ENCODE assay signal across 24 cellular contexts in genomic region chr2:128622916-128623620, GRCh38.
A peak's percentile ranks its signal among the peaks of the same experiment; 100 is the strongest.
DNase-seq lines count a peak whose midpoint lies in the region; ATAC-seq, FAIRE-seq and TF ChIP-seq lines count a peak whose summit lies in the region.
"Had no signal": no experiment of that assay in that cellular context is flagged by ENCODE, and none has a peak within 500 bp of the region (broad histone marks: within the 10 kb centered on the region; RNA-seq: fewer than 3 reads in every experiment).

No MANE protein-coding gene starts in this region.

- FAIRE-seq in HTR-8/SVneo (lab: Jason Lieb, UNC) (peak; percentile 74), H1 (lab: Jason Lieb, UNC) (no peak)
- FAIRE-seq: A549, endothelial cell of umbilical vein, HepG2 had no signal

- no TSS peak for BruUV-seq in A673 (replicated peaks; lab: Mats Ljungman, UMichigan)

- TF ChIP-seq POLR2A in H1 (IDR thresholded peaks at IDR 0.05; ENCODE audit: control extremely low read depth in 1 of 2, low read depth in 2 of 2, low read length in 2 of 2) = no peak

- H3K36me3 Mint-ChIP-seq in HFFc6 (ENCODE audit: low read depth) = no peaks in the 10 kb centered on the region
- H3K36me3 Mint-ChIP-seq: activated CD4-positive, alpha-beta memory T cell treated with anti-CD3 and anti-CD28 coated beads for 36 hours; activated naive CD8-positive, alpha-beta T cell treated with anti-CD3 and anti-CD28 coated beads for 36 hours; natural killer cell treated with Interleukin-12 subunit alpha and Interleukin-12 subunit beta and Interleukin-15 and Interleukin-18, amount 100 ng/mL, for 72 hours had no signal

- H4K91ac ChIP-seq in H1 (replicated peaks; ENCODE audit: insufficient read length, low read length) = no peak overlapping the region

- H3K9me3 ChIP-seq in A673 (ENCODE audit: low read depth, low read length, poor library complexity, severe bottlenecking) (no peaks in the 10 kb centered on the region), H1 (ENCODE audit: insufficient read depth in 2 of 2, low read depth in 1 of 2, low read length in 1 of 2) (peaks cover 5 to 8% of the 10 kb centered on the region in 2 experiments; a peak in 3 of 4 replicates), osteoblast (ENCODE audit: low read depth, low read length) (no peaks in the 10 kb centered on the region)
- H3K9me3 ChIP-seq: A549, Caco-2, right lobe of liver had no signal

- peak overlapping the region; percentile 54; the same call in 1 of the 2 replicates for H2BK15ac ChIP-seq in H1 (ENCODE audit: low read length)

- H3K36me3 ChIP-seq in A673 (ENCODE audit: insufficient read depth, low read length, poor library complexity, severe bottlenecking) (no peaks in the 10 kb centered on the region), H1 (ENCODE audit: control insufficient read depth in 2 of 4, insufficient read depth in 4 of 4, low read length in 3 of 4) (no peaks in the 10 kb centered on the region), osteoblast (ENCODE audit: insufficient read depth, low read length) (no peaks in the 10 kb centered on the region), H7 (replicated peaks; ENCODE audit: control insufficient read depth, insufficient read depth, low read length) (no peaks in the 10 kb centered on the region)
- H3K36me3 ChIP-seq: right lobe of liver had no signal

- H3K23me2 ChIP-seq in H1 (ENCODE audit: low read depth, low read length) = no peaks in the 10 kb centered on the region

- CTCF ChIA-PET in A673 (lab: Charles Lee) (no interaction called here), H1 (lab: Charles Lee; ENCODE audit: partially characterized antibody) (interaction anchor here (1.3 kb wide), 1 partner anchor 21 kb away, joined by 3 read pairs; no protein-coding TSS in a partner anchor)

- H2BK20ac ChIP-seq in H1 (ENCODE audit: low read length) = peak overlapping the region; percentile 84; the same call in 1 of the 2 replicates

- no peak overlapping the region for H3K23ac ChIP-seq in H1 (ENCODE audit: insufficient read length)

- H3K27ac Mint-ChIP-seq in HFFc6 = no peak overlapping the region
- H3K27ac Mint-ChIP-seq: activated CD4-positive, alpha-beta memory T cell treated with anti-CD3 and anti-CD28 coated beads for 36 hours; activated naive CD8-positive, alpha-beta T cell treated with anti-CD3 and anti-CD28 coated beads for 36 hours; natural killer cell treated with Interleukin-12 subunit alpha and Interleukin-12 subunit beta and Interleukin-15 and Interleukin-18, amount 100 ng/mL, for 72 hours; type B pancreatic cell had no signal

- H3K27ac ChIP-seq in A673 (ENCODE audit: low read depth, low read length, poor library complexity, severe bottlenecking) = peak overlapping the region; percentile 65
- H3K27ac ChIP-seq in H1 (ENCODE audit: low read depth, low read length) = no peak overlapping the region
- H3K27ac ChIP-seq in osteoblast (ENCODE audit: low read depth, low read length) = no peak overlapping the region
- H3K27ac ChIP-seq: A549, right lobe of liver had no signal

- H3K79me2 ChIP-seq in H1 (ENCODE audit: control insufficient read depth in 1 of 2, insufficient read depth in 2 of 2, low read length in 2 of 2) (no peaks in the 10 kb centered on the region), osteoblast (ENCODE audit: insufficient read depth, low read length) (no peaks in the 10 kb centered on the region)

- TF ChIP-seq CTCF in A673 (conservative IDR thresholded peaks at IDR 0.05; ENCODE audit: low read depth, low read length) = no peak
- TF ChIP-seq CTCF in H1 (IDR thresholded peaks at IDR 0.05; ENCODE audit: control extremely low read depth in 1 of 3, insufficient read depth in 1 of 3, low read depth in 1 of 3, low read length in 3 of 3) = no peak
- TF ChIP-seq CTCF in osteoblast (IDR thresholded peaks at IDR 0.05; ENCODE audit: extremely low read depth, low read depth, low read length) = no peak
- no peak for TF ChIP-seq CTCF in HFFc6 (IDR thresholded peaks at IDR 0.05)

- intact Hi-C loops in A673 (cut with micrococcal nuclease; ENCODE audit: unreplicated experiment) = no loop called here

- H3K27me3 ChIP-seq in A673 (replicated peaks; ENCODE audit: insufficient read depth, low read depth, low read length, poor library complexity) = no peaks in the 10 kb centered on the region
- H3K27me3 ChIP-seq in H1 (replicated peaks in 1 of 4; ENCODE audit: control insufficient read depth in 3 of 4, extremely low read depth in 1 of 4, insufficient read depth in 3 of 4, low read length in 3 of 4) = no peaks in the 10 kb centered on the region
- peaks cover 6% of the 10 kb centered on the region for H3K27me3 ChIP-seq in osteoblast (ENCODE audit: insufficient read depth, low read length)
- H3K27me3 ChIP-seq in H7 (ENCODE audit: control insufficient read depth, insufficient read depth, low read length) = no peaks in the 10 kb centered on the region
- H3K27me3 ChIP-seq: right lobe of liver had no signal

- no peak overlapping the region; the same call in 1 of the 2 replicates for H2BK12ac ChIP-seq in H1 (ENCODE audit: low read depth, low read length)

- H3K4me2 ChIP-seq in H1 (ENCODE audit: insufficient read depth in 1 of 2, low read depth in 2 of 2, low read length in 2 of 2) = no peak overlapping the region
- H3K4me2 ChIP-seq in osteoblast (ENCODE audit: insufficient read depth, low read length) = peak overlapping the region; percentile 53
- H3K4me2 ChIP-seq: A549 had no signal

- H3K9me3 Mint-ChIP-seq in HFFc6 = no peaks in the 10 kb centered on the region
- H3K9me3 Mint-ChIP-seq: activated CD4-positive, alpha-beta memory T cell treated with anti-CD3 and anti-CD28 coated beads for 36 hours; activated naive CD8-positive, alpha-beta T cell treated with anti-CD3 and anti-CD28 coated beads for 36 hours; central memory CD8-positive, alpha-beta T cell; natural killer cell treated with Interleukin-12 subunit alpha and Interleukin-12 subunit beta and Interleukin-15 and Interleukin-18, amount 100 ng/mL, for 72 hours; type B pancreatic cell had no signal

- H2AFZ ChIP-seq in H1 (ENCODE audit: low read length) (no peak overlapping the region), osteoblast (ENCODE audit: low read length) (no peak overlapping the region)

- H3K4me3 ChIP-seq in A673 (ENCODE audit: low read depth, low read length, poor library complexity, severe bottlenecking) (no peak overlapping the region), H1 (ENCODE audit: extremely low read depth in 1 of 4, insufficient read depth in 2 of 4, low read depth in 3 of 4, low read length in 4 of 4) (no peak overlapping the region), osteoblast (ENCODE audit: insufficient read depth, low read length) (no peak overlapping the region), H7 (ENCODE audit: insufficient read depth, low read depth, low read length) (no peak overlapping the region)
- H3K4me3 ChIP-seq: A549, GM12878, right lobe of liver had no signal

- no peak overlapping the region for H3K4ac ChIP-seq in H1 (replicated peaks; ENCODE audit: insufficient read length, low read depth, low read length)

- no peak overlapping the region for H3K4me3 Mint-ChIP-seq in HFFc6
- H3K4me3 Mint-ChIP-seq: activated CD4-positive, alpha-beta memory T cell treated with anti-CD3 and anti-CD28 coated beads for 36 hours; activated naive CD8-positive, alpha-beta T cell treated with anti-CD3 and anti-CD28 coated beads for 36 hours; central memory CD8-positive, alpha-beta T cell; natural killer cell treated with Interleukin-12 subunit alpha and Interleukin-12 subunit beta and Interleukin-15 and Interleukin-18, amount 100 ng/mL, for 72 hours had no signal

- H2BK5ac ChIP-seq in H1 (ENCODE audit: low read depth, low read length) = no peak overlapping the region

- H3K56ac ChIP-seq in H1 (replicated peaks; ENCODE audit: insufficient read length, low read depth, low read length) = no peak overlapping the region

- H4K5ac ChIP-seq in H1 (ENCODE audit: insufficient read length, low read depth, low read length) = no peak overlapping the region

- 94% methylated on average over 11 of the region's 13 CpGs; no CpG with 5 or more reads in 1 of the 2 experiments for WGBS in H1 (ENCODE audit: extremely low coverage in 1 of 2, insufficient coverage in 1 of 2, insufficient read length in 1 of 2, insufficient replicate concordance in 2 of 2, low coverage in 1 of 2, low lambda C conversion rate in 2 of 2, missing lambda C conversion rate in 1 of 2), 2 experiments

- no peak overlapping the region for H4K8ac ChIP-seq in H1 (ENCODE audit: extremely low read depth, insufficient read depth, low read length)

- no peak overlapping the region for H2BK120ac ChIP-seq in H1 (replicated peaks; ENCODE audit: low read depth, low read length)

- no peak for ATAC-seq in HG03457 (IDR thresholded peaks at IDR 0.05; ENCODE audit: unreplicated experiment)
- ATAC-seq: A549, HepG2, left colon had no signal

- H3K18ac ChIP-seq in H1 (ENCODE audit: extremely low read depth, low read length) = no peak overlapping the region; the same call in 1 of the 2 replicates

- H3K9ac ChIP-seq in H1 (replicated peaks in 1 of 4; ENCODE audit: extremely low read depth in 1 of 4, low read depth in 3 of 4, low read length in 3 of 4) = peak overlapping the region in 1 of 4 experiments; percentile 32; a peak in 1 of 7 replicates

- H2AK5ac ChIP-seq in H1 (ENCODE audit: low read depth, low read length) = no peak overlapping the region

- DNase-seq in A673 (ENCODE audit: low spot score) (no peak), HTR-8/SVneo (ENCODE audit: insufficient read length, low spot score) (no peak), H1 (ENCODE audit: low read depth in 1 of 2, low spot score in 2 of 2) (no peak), osteoblast (ENCODE audit: insufficient read length, low spot score, missing footprints) (peak; percentile 69), glomerular visceral epithelial cell (ENCODE audit: extremely low spot score) (no peak), H7 (no peak), HFFc6 (no peak)
- DNase-seq: activated CD4-positive, CD25-positive, alpha-beta regulatory T cell; GOT3; NCI-H1105 treated with DMSO at 0.1 percent for 48 hours; NCI-H2081 treated with DMSO at 0.1 percent for 48 hours had no signal

- no peaks in the 10 kb centered on the region; the same call in 1 of the 2 replicates for H3K79me1 ChIP-seq in H1 (ENCODE audit: low read depth, low read length)

- H4K20me1 ChIP-seq in H1 (replicated peaks in 1 of 2; ENCODE audit: control insufficient read depth in 1 of 2, insufficient read depth in 2 of 2, low read length in 2 of 2) = no peaks in the 10 kb centered on the region
- no peaks in the 10 kb centered on the region for H4K20me1 ChIP-seq in osteoblast (ENCODE audit: insufficient read depth, low read length)

- peaks cover 16% of the 10 kb centered on the region for H3K4me1 ChIP-seq in A673 (ENCODE audit: insufficient read depth, low read length, poor library complexity, severe bottlenecking)
- peaks cover 0 to 3% (median 0%) of the 10 kb centered on the region in 4 experiments; a peak in 1 of 7 replicates for H3K4me1 ChIP-seq in H1 (replicated peaks in 1 of 4; ENCODE audit: control insufficient read depth in 3 of 4, insufficient read depth in 4 of 4, low read length in 3 of 4)
- H3K4me1 ChIP-seq in osteoblast (ENCODE audit: insufficient read depth, low read length) = peaks cover 23% of the 10 kb centered on the region
- H3K4me1 ChIP-seq: A549, Caco-2, right lobe of liver had no signal

- TF ChIP-seq RAD21 in H1 (IDR thresholded peaks at IDR 0.05 in 1 of 2, conservative IDR thresholded peaks at IDR 0.05 in 1 of 2; ENCODE audit: low read depth in 2 of 2, low read length in 2 of 2) = no peak

- H3K4me1 Mint-ChIP-seq in HFFc6 (ENCODE audit: low read depth) = peaks cover 19% of the 10 kb centered on the region
- H3K4me1 Mint-ChIP-seq: central memory CD8-positive, alpha-beta T cell had no signal

- POLR2A ChIA-PET in A673 (lab: Charles Lee; ENCODE audit: low non-redundant PET) (no interaction called here), H1 (lab: Charles Lee; ENCODE audit: partially characterized antibody) (no interaction called here)

- no peak overlapping the region for H3K14ac ChIP-seq in H1 (ENCODE audit: insufficient read length)

- TF ChIP-seq EP300 in H1 (IDR thresholded peaks at IDR 0.05; ENCODE audit: borderline replicate concordance in 1 of 2, low read depth in 2 of 2, low read length in 2 of 2) = no peak

- peaks cover 13% of the 10 kb centered on the region for H3K27me3 Mint-ChIP-seq in HFFc6 (ENCODE audit: insufficient read depth)
- H3K27me3 Mint-ChIP-seq: type B pancreatic cell had no signal
